ENCODE assay signal across 18 cellular contexts in genomic region chr7:38704041-38704547, GRCh38.
DNase-seq lines count a peak whose midpoint lies in the region; ATAC-seq and TF ChIP-seq lines count a peak whose summit lies in the region.
"Had no signal": no experiment of that assay in that cellular context is flagged by ENCODE, and none has a peak within 500 bp of the region (broad histone marks: within the 10 kb centered on the region; RNA-seq: fewer than 3 reads in every experiment).

No MANE protein-coding gene starts in this region.

- H3K27ac ChIP-seq in IMR-90 (ENCODE audit: insufficient read depth, low read length) (peak overlapping the region; percentile 17; the same call in 1 of the 2 replicates), PC-3 (ENCODE audit: low read length) (peak overlapping the region; percentile 86)
- H3K27ac ChIP-seq: PC-9, SJSA1 had no signal

- no peak overlapping the region for H3K14ac ChIP-seq in IMR-90 (replicated peaks; ENCODE audit: low read depth, low read length)

- H3K4me2 ChIP-seq in IMR-90 (ENCODE audit: low read depth, low read length) = peak overlapping the region; percentile 39; the same call in 1 of the 2 replicates
- H3K4me2 ChIP-seq in PC-3 (ENCODE audit: low read length) = peak overlapping the region; percentile 63
- H3K4me2 ChIP-seq: PC-9 had no signal

- H3K4me3 Mint-ChIP-seq in nephron progenitor cell = no peak overlapping the region
- no peak overlapping the region for H3K4me3 Mint-ChIP-seq in stimulated activated effector memory CD8-positive, alpha-beta T cell treated with anti-CD3 and anti-CD28 coated beads, Interleukin-12 subunit alpha, Interleukin-12 subunit beta, amount 100 ng/mL, for 72 hours
- H3K4me3 Mint-ChIP-seq: B cell; CD4-positive, CD25-positive, alpha-beta regulatory T cell; IgD-negative memory B cell had no signal

- no peaks in the 10 kb centered on the region for H3K4me1 Mint-ChIP-seq in nephron progenitor cell
- no peaks in the 10 kb centered on the region for H3K4me1 Mint-ChIP-seq in stimulated activated effector memory CD8-positive, alpha-beta T cell treated with anti-CD3 and anti-CD28 coated beads, Interleukin-12 subunit alpha, Interleukin-12 subunit beta, amount 100 ng/mL, for 72 hours
- H3K4me1 Mint-ChIP-seq: B cell; CD4-positive, CD25-positive, alpha-beta regulatory T cell; IgD-negative memory B cell had no signal

- H3K36me3 ChIP-seq in IMR-90 (ENCODE audit: control insufficient read depth, insufficient read depth, low read length) (no peaks in the 10 kb centered on the region), PC-3 (ENCODE audit: low read depth, low read length) (no peaks in the 10 kb centered on the region)
- H3K36me3 ChIP-seq: SJSA1 had no signal

- no peak overlapping the region for H2AFZ ChIP-seq in IMR-90 (replicated peaks; ENCODE audit: low read length, poor library complexity)
- no peak overlapping the region for H2AFZ ChIP-seq in PC-3 (ENCODE audit: low read length)
- H2AFZ ChIP-seq: PC-9 had no signal

- H3K9ac ChIP-seq in IMR-90 (ENCODE audit: low read depth, low read length) = no peak overlapping the region
- H3K9ac ChIP-seq in PC-3 (ENCODE audit: low read length) = peak overlapping the region; percentile 42; the same call in 1 of the 2 replicates

- H3K4me1 ChIP-seq in IMR-90 (ENCODE audit: control insufficient read depth, insufficient read depth, low read length) = peaks cover 3% of the 10 kb centered on the region; the same call in 1 of the 2 replicates
- H3K4me1 ChIP-seq in PC-3 (ENCODE audit: insufficient read depth, low read length) = peaks cover 33% of the 10 kb centered on the region
- H3K4me1 ChIP-seq: SJSA1 had no signal

- DNase-seq in IMR-90 = peak; percentile 18
- DNase-seq in PC-3 = peak; percentile 85
- DNase-seq in fibroblast of peridontal ligament (ENCODE audit: extremely low read depth) = peak; percentile 62
- DNase-seq in nephron progenitor cell = no peak
- no peak for DNase-seq in stimulated activated effector memory CD8-positive, alpha-beta T cell treated with anti-CD3 and anti-CD28 coated beads, Interleukin-12 subunit alpha, Interleukin-12 subunit beta, amount 100 ng/mL, for 72 hours (ENCODE audit: low spot score in 2 of 2)
- DNase-seq: Calu3; CD4-positive, CD25-positive, alpha-beta regulatory T cell; DMS79; Kasumi-1; NCI-H187; NCI-H345; NCI-H82; PC-9 had no signal

- H4K8ac ChIP-seq in IMR-90 (ENCODE audit: low read depth in 2 of 2, low read length in 2 of 2) = no peak overlapping the region

- H3K27me3 Mint-ChIP-seq in nephron progenitor cell (ENCODE audit: low read depth, poor library complexity) = peaks cover 3% of the 10 kb centered on the region

- no peaks in the 10 kb centered on the region; the same call in 1 of the 2 replicates for H3K27me3 ChIP-seq in IMR-90 (ENCODE audit: control insufficient read depth, insufficient read depth, low read length)
- H3K27me3 ChIP-seq in PC-3 (ENCODE audit: low read length) = no peaks in the 10 kb centered on the region
- H3K27me3 ChIP-seq: SJSA1 had no signal

- H3K4ac ChIP-seq in IMR-90 (ENCODE audit: low read depth, low read length) = no peak overlapping the region

- peaks cover 12% of the 10 kb centered on the region for H3F3A ChIP-seq in PC-3 (ENCODE audit: low read length, unreplicated experiment)

- TF ChIP-seq POLR2A in IMR-90 (IDR thresholded peaks at IDR 0.05; ENCODE audit: low read depth, low read length) = no peak

- dilution Hi-C loops in IMR-90 (cut with HindIII; ENCODE audit: low sequenced_read_pairs, unreplicated experiment) = no loop called here

- CTCF ChIA-PET in IMR-90 (lab: Yijun Ruan, JAX) (no interaction called here), PC-3 (lab: Charles Lee) (no interaction called here)

- intact Hi-C loops in IMR-90 (cut with micrococcal nuclease) = no loop called here
- intact Hi-C loops in PC-3 (cut with micrococcal nuclease) = loop anchor here (5.0 kb wide), 1 partner anchor 43 kb away; no protein-coding TSS in a partner anchor

- TF ChIP-seq RAD21 in IMR-90 (IDR thresholded peaks at IDR 0.05; ENCODE audit: low read length) = no peak

- H4K20me1 ChIP-seq in IMR-90 (ENCODE audit: insufficient read depth, low read length) (no peaks in the 10 kb centered on the region), PC-3 (ENCODE audit: low read length) (no peaks in the 10 kb centered on the region)

- no peaks in the 10 kb centered on the region for H3K9me2 ChIP-seq in PC-3 (replicated peaks; ENCODE audit: low read length)

- in situ Hi-C loops in IMR-90 (cut with MboI; ENCODE audit: low sequenced_read_pairs) = no loop called here

- H4K5ac ChIP-seq in IMR-90 (ENCODE audit: low read depth, low read length) = no peak overlapping the region

- no peak overlapping the region for H2AK5ac ChIP-seq in IMR-90 (ENCODE audit: low read depth, low read length)

- no peaks in the 10 kb centered on the region for H3K9me3 ChIP-seq in IMR-90 (ENCODE audit: control insufficient read depth, insufficient read depth, low read length)
- H3K9me3 ChIP-seq in PC-3 (ENCODE audit: low read length) = no peaks in the 10 kb centered on the region
- H3K9me3 ChIP-seq: SJSA1 had no signal

- H3K79me2 ChIP-seq in PC-3 (ENCODE audit: low read length) = no peaks in the 10 kb centered on the region

- H3K79me1 ChIP-seq in IMR-90 (ENCODE audit: low read depth in 1 of 2, low read length in 2 of 2) = no peaks in the 10 kb centered on the region

- BruUV-seq in IMR-90 (replicated peaks; lab: Mats Ljungman, UMichigan) (no TSS peak), PC-3 (replicated peaks; lab: Mats Ljungman, UMichigan) (no TSS peak)

- no peak overlapping the region for H2AK9ac ChIP-seq in IMR-90 (replicated peaks; ENCODE audit: low read depth, low read length, poor library complexity)

- H3K18ac ChIP-seq in IMR-90 (ENCODE audit: low read depth, low read length) = peak overlapping the region; percentile 17; the same call in 1 of the 2 replicates

- H3K36me3 Mint-ChIP-seq in nephron progenitor cell (ENCODE audit: low read depth) = no peaks in the 10 kb centered on the region
- H3K36me3 Mint-ChIP-seq in stimulated activated effector memory CD8-positive, alpha-beta T cell treated with anti-CD3 and anti-CD28 coated beads, Interleukin-12 subunit alpha, Interleukin-12 subunit beta, amount 100 ng/mL, for 72 hours = no peaks in the 10 kb centered on the region
- H3K36me3 Mint-ChIP-seq: CD4-positive, CD25-positive, alpha-beta regulatory T cell had no signal

- no peak overlapping the region for H3K56ac ChIP-seq in IMR-90 (ENCODE audit: extremely low read depth, insufficient read depth, low read length)

- H2BK15ac ChIP-seq in IMR-90 (ENCODE audit: low read depth, low read length) = no peak overlapping the region

- H2BK20ac ChIP-seq in IMR-90 (ENCODE audit: low read depth, low read length) = no peak overlapping the region

- H4K91ac ChIP-seq in IMR-90 (ENCODE audit: insufficient read depth, low read depth, low read length) = no peak overlapping the region

- no peaks in the 10 kb centered on the region for H3K9me3 Mint-ChIP-seq in nephron progenitor cell
- H3K9me3 Mint-ChIP-seq in stimulated activated effector memory CD8-positive, alpha-beta T cell treated with anti-CD3 and anti-CD28 coated beads, Interleukin-12 subunit alpha, Interleukin-12 subunit beta, amount 100 ng/mL, for 72 hours = no peaks in the 10 kb centered on the region

- ATAC-seq in IMR-90 (ENCODE audit: low read depth) (peak; percentile 70), PC-3 (peak; percentile 81), GM21447 (IDR thresholded peaks at IDR 0.05; ENCODE audit: unreplicated experiment) (no peak), HG02852 (IDR thresholded peaks at IDR 0.05; ENCODE audit: unreplicated experiment) (no peak)
- ATAC-seq in stimulated activated effector memory CD8-positive, alpha-beta T cell treated with anti-CD3 and anti-CD28 coated beads, Interleukin-12 subunit alpha, Interleukin-12 subunit beta, amount 100 ng/mL, for 72 hours = no peak

- peak overlapping the region; percentile 26 for H3K27ac Mint-ChIP-seq in nephron progenitor cell
- H3K27ac Mint-ChIP-seq in stimulated activated effector memory CD8-positive, alpha-beta T cell treated with anti-CD3 and anti-CD28 coated beads, Interleukin-12 subunit alpha, Interleukin-12 subunit beta, amount 100 ng/mL, for 72 hours = no peak overlapping the region
- H3K27ac Mint-ChIP-seq: B cell; CD4-positive, CD25-positive, alpha-beta regulatory T cell; IgD-negative memory B cell had no signal

- POLR2A ChIA-PET in IMR-90 (lab: Charles Lee; ENCODE audit: unreplicated experiment) (no interaction called here), PC-3 (lab: Charles Lee; ENCODE audit: unreplicated experiment) (no interaction called here)

- WGBS in IMR-90 (ENCODE audit: extremely low coverage in 2 of 2, insufficient read length in 1 of 2), 2 experiments = 81% methylated on average over 2 of the region's 4 CpGs; no CpG with 5 or more reads in 1 of the 2 experiments

- H3K9me1 ChIP-seq in IMR-90 (ENCODE audit: insufficient read depth, low read length) = no peaks in the 10 kb centered on the region

- no peak overlapping the region for H2BK120ac ChIP-seq in IMR-90 (ENCODE audit: low read depth, low read length)

- no peak overlapping the region for H3K4me3 ChIP-seq in IMR-90 (ENCODE audit: insufficient read depth, low read depth, low read length)
- H3K4me3 ChIP-seq in PC-3 (ENCODE audit: low read length) = no peak overlapping the region
- H3K4me3 ChIP-seq: PC-9, SJSA1 had no signal

- no peak for TF ChIP-seq CTCF in IMR-90 (conservative IDR thresholded peaks at IDR 0.05; ENCODE audit: low read depth, low read length)
- no peak for TF ChIP-seq CTCF in PC-3 (conservative IDR thresholded peaks at IDR 0.05; ENCODE audit: low read depth, low read length)
- TF ChIP-seq CTCF in nephron progenitor cell (IDR thresholded peaks at IDR 0.05) = no peak

- no peak overlapping the region for H3K23ac ChIP-seq in IMR-90 (ENCODE audit: low read depth, low read length)

- no peak overlapping the region for H2BK5ac ChIP-seq in IMR-90 (ENCODE audit: low read depth, low read length, poor library complexity, severe bottlenecking)

TF ChIP-seq in IMR-90, 13 proteins besides CTCF, POLR2A, EP300 and RAD21:
- no peak for TF ChIP-seq BHLHE40 (IDR thresholded peaks at IDR 0.05; ENCODE audit: low read depth, low read length)
- no peak for TF ChIP-seq RCOR1 (IDR thresholded peaks at IDR 0.05; ENCODE audit: insufficient replicate concordance, low read length)
- no peak for TF ChIP-seq CEBPB (IDR thresholded peaks at IDR 0.05; ENCODE audit: low read depth, low read length)
- TF ChIP-seq RFX5 (IDR thresholded peaks at IDR 0.05; ENCODE audit: low read depth, low read length) = no peak
- TF ChIP-seq MAZ (IDR thresholded peaks at IDR 0.05; ENCODE audit: borderline replicate concordance, low read depth, low read length) = no peak

Comparison
In these comparisons a context has a peak if more than half of its experiments do, and no peak if none do; other contexts are left out.
1. ATAC-seq: peak in IMR-90 (single experiment) and PC-3 (single experiment); none in stimulated activated effector memory CD8-positive, alpha-beta T cell treated with anti-CD3 and anti-CD28 coated beads, Interleukin-12 subunit alpha, Interleukin-12 subunit beta, amount 100 ng/mL, for 72 hours (single experiment), GM21447 (single experiment) and HG02852 (single experiment).
2. DNase-seq: peak in IMR-90 (single experiment), PC-3 (single experiment) and fibroblast of peridontal ligament (single experiment); none in nephron progenitor cell (single experiment) and stimulated activated effector memory CD8-positive, alpha-beta T cell treated with anti-CD3 and anti-CD28 coated beads, Interleukin-12 subunit alpha, Interleukin-12 subunit beta, amount 100 ng/mL, for 72 hours (0 of 2).